In the genomic region with DNA sequence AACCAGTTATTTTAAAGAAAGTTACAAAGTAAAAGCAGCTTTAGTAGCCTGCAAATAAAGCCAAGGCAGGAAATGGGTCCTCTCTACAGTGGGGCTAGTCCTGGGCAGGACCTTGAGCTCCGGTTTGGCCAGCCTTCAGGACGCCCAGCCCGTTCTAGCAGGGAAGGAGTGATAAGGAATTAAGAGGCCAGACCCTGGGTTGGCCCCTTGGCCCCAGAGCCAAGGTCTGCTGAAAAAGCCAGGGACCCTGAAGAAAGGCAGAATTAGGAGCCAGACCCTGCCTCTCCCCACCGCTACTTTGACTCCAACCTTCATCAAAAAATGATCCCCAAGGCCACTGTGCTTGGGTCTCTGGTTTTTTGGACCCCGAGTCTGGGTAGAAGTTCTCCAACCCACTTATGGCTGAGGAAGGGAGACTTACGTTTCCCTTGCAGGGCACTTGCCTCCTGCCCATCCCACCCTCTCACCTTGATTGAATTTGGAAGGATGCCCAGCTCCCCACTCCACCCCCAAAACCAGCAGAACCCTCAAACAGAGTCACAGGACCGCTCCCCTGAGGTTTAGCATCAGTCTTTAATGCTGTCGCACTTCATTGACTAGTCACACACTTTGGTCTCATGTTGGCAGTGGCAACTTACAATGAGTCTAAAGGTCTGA, we compare ENCODE assay signal across 13 cellular contexts. TPM values are rescaled to one million over a fixed set of nuclear protein-coding genes. Genes with fewer than 3 reads are reported as not detected.
DNase-seq lines count a peak whose midpoint lies in the region; ATAC-seq and TF ChIP-seq lines count a peak whose summit lies in the region.
"Had no signal": no experiment of that assay in that cellular context is flagged by ENCODE, and none has a peak within 500 bp of the region (broad histone marks: within the 10 kb centered on the region; RNA-seq: fewer than 3 reads in every experiment).

No MANE protein-coding gene starts in this region.

- H3K36me3 ChIP-seq in stomach (peaks cover 22 to 40% (median 34%) of the 10 kb centered on the region in 4 donors), aorta (ENCODE audit: control insufficient read depth in 1 of 2, insufficient read depth in 2 of 2, low read length in 1 of 2) (peaks cover 0 to 5% of the 10 kb centered on the region in 2 donors)

- H3K27ac ChIP-seq in stomach (peak overlapping the region; percentile 19 to 100 (median 99)), aorta (ENCODE audit: low read depth in 1 of 2, low read length in 2 of 2) (no peak overlapping the region)
- H3K27ac ChIP-seq: cardiac muscle cell, SJSA1 had no signal

- H3K27ac Mint-ChIP-seq in activated CD4-positive, alpha-beta T cell treated with anti-CD3 and anti-CD28 coated beads, Interleukin-2, amount 10 ng/mL, durations not matched to agents 7 days and 5 days: peak overlapping the region; percentile 46
- peak overlapping the region; percentile 35 for H3K27ac Mint-ChIP-seq in activated T-helper 2 cell treated with anti-CD3 and anti-CD28 coated beads, Interferon-gamma antibody, Interleukin-2, Interleukin-4, amounts not matched to agents 10 μg/mL and 5 μg/mL and 100 μg/mL, durations not matched to agents 14 hours and 24 hours and 36 hours
- peak overlapping the region in 5 of 6 donors; percentile 28 to 72 (median 31) for H3K27ac Mint-ChIP-seq in immature natural killer cell

- intact Hi-C loops in activated T-helper 2 cell treated with anti-CD3 and anti-CD28 coated beads, Interferon-gamma antibody, Interleukin-2, Interleukin-4, amounts not matched to agents 10 μg/mL and 5 μg/mL and 100 μg/mL, durations not matched to agents 14 hours and 24 hours and 36 hours (cut with micrococcal nuclease): loop anchor here (10.0 kb wide), 1 partner anchor 1350 kb away; no protein-coding TSS in a partner anchor
- intact Hi-C loops in stomach (cut with DNase I; ENCODE audit: low total_unique reads) (no loop called here), aorta (cut with DNase I) (no loop called here)

- POLR2A ChIA-PET in activated CD4-positive, alpha-beta T cell treated with anti-CD3 and anti-CD28 coated beads, Interleukin-2, amount 10 ng/mL, durations not matched to agents 7 days and 5 days (lab: Charles Lee): no interaction called here

- no peaks in the 10 kb centered on the region for H3K27me3 ChIP-seq in stomach
- no peaks in the 10 kb centered on the region for H3K27me3 ChIP-seq in aorta (ENCODE audit: control insufficient read depth in 1 of 2, insufficient read depth in 2 of 2, low read length in 1 of 2)
- H3K27me3 ChIP-seq: cardiac muscle cell, SJSA1 had no signal

- no peaks in the 10 kb centered on the region for H3K9me3 Mint-ChIP-seq in activated CD4-positive, alpha-beta T cell treated with anti-CD3 and anti-CD28 coated beads, Interleukin-2, amount 10 ng/mL, durations not matched to agents 7 days and 5 days
- H3K9me3 Mint-ChIP-seq in activated T-helper 2 cell treated with anti-CD3 and anti-CD28 coated beads, Interferon-gamma antibody, Interleukin-2, Interleukin-4, amounts not matched to agents 10 μg/mL and 5 μg/mL and 100 μg/mL, durations not matched to agents 14 hours and 24 hours and 36 hours: no peaks in the 10 kb centered on the region
- peaks cover 0 to 2% (median 0%) of the 10 kb centered on the region in 6 donors for H3K9me3 Mint-ChIP-seq in immature natural killer cell

- H3K4me1 Mint-ChIP-seq in activated CD4-positive, alpha-beta T cell treated with anti-CD3 and anti-CD28 coated beads, Interleukin-2, amount 10 ng/mL, durations not matched to agents 7 days and 5 days: peaks cover 59% of the 10 kb centered on the region
- H3K4me1 Mint-ChIP-seq in activated T-helper 2 cell treated with anti-CD3 and anti-CD28 coated beads, Interferon-gamma antibody, Interleukin-2, Interleukin-4, amounts not matched to agents 10 μg/mL and 5 μg/mL and 100 μg/mL, durations not matched to agents 14 hours and 24 hours and 36 hours (ENCODE audit: low read depth): peaks cover 42% of the 10 kb centered on the region
- H3K4me1 Mint-ChIP-seq in immature natural killer cell: peaks cover 35 to 41% of the 10 kb centered on the region in 2 donors

- no peak for ATAC-seq in GM19328 (IDR thresholded peaks at IDR 0.05; ENCODE audit: unreplicated experiment)
- no peak for ATAC-seq in HG03280 (IDR thresholded peaks at IDR 0.05; ENCODE audit: unreplicated experiment)
- ATAC-seq in aorta (ENCODE audit: low FRiP score): no peak
- ATAC-seq: left ventricle myocardium superior had no signal

- H3K4me3 Mint-ChIP-seq in activated CD4-positive, alpha-beta T cell treated with anti-CD3 and anti-CD28 coated beads, Interleukin-2, amount 10 ng/mL, durations not matched to agents 7 days and 5 days: peak overlapping the region; percentile 19
- H3K4me3 Mint-ChIP-seq in activated T-helper 2 cell treated with anti-CD3 and anti-CD28 coated beads, Interferon-gamma antibody, Interleukin-2, Interleukin-4, amounts not matched to agents 10 μg/mL and 5 μg/mL and 100 μg/mL, durations not matched to agents 14 hours and 24 hours and 36 hours (ENCODE audit: low read depth): peak overlapping the region; percentile 82
- peak overlapping the region in 1 of 5 donors; percentile 10 for H3K4me3 Mint-ChIP-seq in immature natural killer cell

- no peak for TF ChIP-seq CTCF in stomach (IDR thresholded peaks at IDR 0.05)

- no peaks in the 10 kb centered on the region for H3K27me3 Mint-ChIP-seq in activated CD4-positive, alpha-beta T cell treated with anti-CD3 and anti-CD28 coated beads, Interleukin-2, amount 10 ng/mL, durations not matched to agents 7 days and 5 days
- H3K27me3 Mint-ChIP-seq in activated T-helper 2 cell treated with anti-CD3 and anti-CD28 coated beads, Interferon-gamma antibody, Interleukin-2, Interleukin-4, amounts not matched to agents 10 μg/mL and 5 μg/mL and 100 μg/mL, durations not matched to agents 14 hours and 24 hours and 36 hours (ENCODE audit: low read depth): no peaks in the 10 kb centered on the region
- H3K27me3 Mint-ChIP-seq in immature natural killer cell (ENCODE audit: low read depth in 3 of 3): peaks cover 11 to 23% (median 23%) of the 10 kb centered on the region in 3 donors

- WGBS in stomach, 5 donors: 60 to 73% (median 62%) methylated on average over 8 of the region's 8 CpGs
- WGBS in aorta, 2 donors: 73 to 76% methylated on average over 8 of the region's 8 CpGs

- H3K9me3 ChIP-seq in stomach (no peaks in the 10 kb centered on the region), aorta (ENCODE audit: control insufficient read depth, low read length) (no peaks in the 10 kb centered on the region)
- H3K9me3 ChIP-seq: SJSA1 had no signal

- peak overlapping the region in 1 of 4 donors; percentile 89 for H3K4me3 ChIP-seq in stomach
- H3K4me3 ChIP-seq in aorta (ENCODE audit: low read length in 2 of 2): no peak overlapping the region
- H3K4me3 ChIP-seq: cardiac muscle cell, SJSA1 had no signal

- CTCF ChIA-PET in activated CD4-positive, alpha-beta T cell treated with anti-CD3 and anti-CD28 coated beads, Interleukin-2, amount 10 ng/mL, durations not matched to agents 7 days and 5 days (lab: Charles Lee): interaction anchor here (1.3 kb wide), 1 partner anchor 12 kb away, joined by 3 read pairs; no protein-coding TSS in a partner anchor

- H3K36me3 Mint-ChIP-seq in activated CD4-positive, alpha-beta T cell treated with anti-CD3 and anti-CD28 coated beads, Interleukin-2, amount 10 ng/mL, durations not matched to agents 7 days and 5 days (ENCODE audit: low read depth): peaks cover 33% of the 10 kb centered on the region
- peaks cover 42% of the 10 kb centered on the region for H3K36me3 Mint-ChIP-seq in activated T-helper 2 cell treated with anti-CD3 and anti-CD28 coated beads, Interferon-gamma antibody, Interleukin-2, Interleukin-4, amounts not matched to agents 10 μg/mL and 5 μg/mL and 100 μg/mL, durations not matched to agents 14 hours and 24 hours and 36 hours (ENCODE audit: low read depth)
- H3K36me3 Mint-ChIP-seq in immature natural killer cell: peaks cover 17 to 24% (median 20%) of the 10 kb centered on the region in 3 donors

- no peak for TF ChIP-seq POLR2A in stomach (IDR thresholded peaks at IDR 0.05)

- peaks cover 45 to 81% (median 49%) of the 10 kb centered on the region in 4 donors for H3K4me1 ChIP-seq in stomach
- no peaks in the 10 kb centered on the region for H3K4me1 ChIP-seq in aorta (ENCODE audit: control insufficient read depth in 1 of 2, insufficient read depth in 2 of 2, low read length in 2 of 2)

- TF ChIP-seq EP300 in stomach (IDR thresholded peaks at IDR 0.05): no peak

- no peak for DNase-seq in activated CD4-positive, alpha-beta T cell treated with anti-CD3 and anti-CD28 coated beads, Interleukin-2, amount 10 ng/mL, durations not matched to agents 7 days and 5 days
- no peak for DNase-seq in activated CD4-positive, alpha-beta T cell treated with anti-CD3 and anti-CD28 coated beads for 4 hours
- DNase-seq in activated T-helper 2 cell treated with anti-CD3 and anti-CD28 coated beads, Interferon-gamma antibody, Interleukin-2, Interleukin-4, amounts not matched to agents 10 μg/mL and 5 μg/mL and 100 μg/mL, durations not matched to agents 14 hours and 24 hours and 36 hours (ENCODE audit: low spot score): no peak
- DNase-seq in immature natural killer cell: no peak
- DNase-seq in stomach: no peak
- DNase-seq in aorta: no peak
- DNase-seq: left ventricle myocardium superior, MM.1S, NCI-H524 treated with DMSO at 0.1 percent for 48 hours had no signal

RNA-seq across cellular contexts. Expression of gene DNAJB1, which starts 3.9 kb away (rescaled TPM):
- total RNA-seq in activated CD4-positive, alpha-beta T cell treated with anti-CD3 and anti-CD28 coated beads, Interleukin-2, amount 10 ng/mL, durations not matched to agents 7 days and 5 days: 100 to 1,000 TPM in 1 of 2 experiments, 10 to 100 TPM in 1; 89.7 to 100 TPM
- 113 TPM in 2 replicates for total RNA-seq in activated T-helper 2 cell treated with anti-CD3 and anti-CD28 coated beads, Interferon-gamma antibody, Interleukin-2, Interleukin-4, amounts not matched to agents 10 μg/mL and 5 μg/mL and 100 μg/mL, durations not matched to agents 14 hours and 24 hours and 36 hours
- 100 to 1,000 TPM; 116 to 164 (median 120) TPM for polyA plus RNA-seq in immature natural killer cell
- total RNA-seq in stomach: 10 to 100 TPM in 4 of 5 donors, 1 to 10 TPM in 1; 9.9 to 62.6 (median 33.0) TPM
- 10 to 100 TPM; 74.9 to 85.8 (median 80.9) TPM for polyA plus RNA-seq in stomach
- total RNA-seq in aorta: 10 to 100 TPM; 58.0 to 95.8 TPM
- 10 to 100 TPM; 34.8 to 44.3 TPM for polyA plus RNA-seq in aorta

RNA-seq across cellular contexts. Expression of gene TECR, which starts 15.1 kb away (rescaled TPM):
- 100 to 1,000 TPM; 169 to 190 TPM for total RNA-seq in activated CD4-positive, alpha-beta T cell treated with anti-CD3 and anti-CD28 coated beads, Interleukin-2, amount 10 ng/mL, durations not matched to agents 7 days and 5 days
- 128 and 134 TPM in 2 replicates for total RNA-seq in activated T-helper 2 cell treated with anti-CD3 and anti-CD28 coated beads, Interferon-gamma antibody, Interleukin-2, Interleukin-4, amounts not matched to agents 10 μg/mL and 5 μg/mL and 100 μg/mL, durations not matched to agents 14 hours and 24 hours and 36 hours
- polyA plus RNA-seq in immature natural killer cell (100 to 1,000 TPM; 203 to 317 (median 289) TPM), stomach (100 to 1,000 TPM; 114 to 266 (median 166) TPM), aorta (100 to 1,000 TPM in 1 of 2 donors, 10 to 100 TPM in 1; 56.5 to 112 TPM)
- total RNA-seq in stomach (10 to 100 TPM; 10.5 to 90.4 (median 54.0) TPM), aorta (10 to 100 TPM; 40.1 to 64.4 TPM)

RNA-seq across cellular contexts. Expression of gene GIPC1, which starts 18.4 kb away (rescaled TPM):
- total RNA-seq in activated CD4-positive, alpha-beta T cell treated with anti-CD3 and anti-CD28 coated beads, Interleukin-2, amount 10 ng/mL, durations not matched to agents 7 days and 5 days: 10 to 100 TPM; 36.5 to 47.2 TPM
- 39.2 and 40.1 TPM in 2 replicates for total RNA-seq in activated T-helper 2 cell treated with anti-CD3 and anti-CD28 coated beads, Interferon-gamma antibody, Interleukin-2, Interleukin-4, amounts not matched to agents 10 μg/mL and 5 μg/mL and 100 μg/mL, durations not matched to agents 14 hours and 24 hours and 36 hours
- polyA plus RNA-seq in immature natural killer cell: 10 to 100 TPM; 42.0 to 49.0 (median 47.0) TPM
- total RNA-seq in stomach: 100 to 1,000 TPM in 4 of 5 donors, 10 to 100 TPM in 1; 73.3 to 662 (median 174) TPM
- 100 to 1,000 TPM in 2 of 3 donors, 10 to 100 TPM in 1; 98.9 to 126 (median 102) TPM for polyA plus RNA-seq in stomach
- total RNA-seq in aorta: 10 to 100 TPM; 42.3 to 53.0 TPM
- polyA plus RNA-seq in aorta: 100 to 1,000 TPM in 1 of 2 donors, 10 to 100 TPM in 1; 55.8 to 117 TPM

RNA-seq across cellular contexts. Expression of gene PTGER1, which starts 39.2 kb away (rescaled TPM):
- total RNA-seq in activated CD4-positive, alpha-beta T cell treated with anti-CD3 and anti-CD28 coated beads, Interleukin-2, amount 10 ng/mL, durations not matched to agents 7 days and 5 days: under 1 TPM; 0.19 to 0.27 TPM
- 1.1 and 1.6 TPM in 2 replicates for total RNA-seq in activated T-helper 2 cell treated with anti-CD3 and anti-CD28 coated beads, Interferon-gamma antibody, Interleukin-2, Interleukin-4, amounts not matched to agents 10 μg/mL and 5 μg/mL and 100 μg/mL, durations not matched to agents 14 hours and 24 hours and 36 hours
- polyA plus RNA-seq in immature natural killer cell (1 to 10 TPM in 1 of 3 donors, under 1 TPM in 1, not detected in 1; 0.17 to 1.2 TPM), stomach (1 to 10 TPM in 2 of 3 donors, not detected in 1; 1.4 to 3.4 TPM), aorta (not detected)
- total RNA-seq in stomach (1 to 10 TPM in 2 of 5 donors, not detected in 3; 1.2 to 3.3 TPM), aorta (1 to 10 TPM; 2.3 to 4.4 TPM)
- total RNA-seq: left ventricle myocardium superior, SJSA1 had no signal

RNA-seq across cellular contexts. Expression of gene NDUFB7, which starts 57.5 kb away (rescaled TPM):
- total RNA-seq in activated CD4-positive, alpha-beta T cell treated with anti-CD3 and anti-CD28 coated beads, Interleukin-2, amount 10 ng/mL, durations not matched to agents 7 days and 5 days: 100 to 1,000 TPM; 121 to 123 TPM
- total RNA-seq in activated T-helper 2 cell treated with anti-CD3 and anti-CD28 coated beads, Interferon-gamma antibody, Interleukin-2, Interleukin-4, amounts not matched to agents 10 μg/mL and 5 μg/mL and 100 μg/mL, durations not matched to agents 14 hours and 24 hours and 36 hours: 129 and 136 TPM in 2 replicates
- polyA plus RNA-seq in immature natural killer cell: 100 to 1,000 TPM; 400 to 782 (median 502) TPM
- 1,000 to 10,000 TPM in 1 of 5 donors, 100 to 1,000 TPM in 4; 159 to 1,175 (median 226) TPM for total RNA-seq in stomach
- 100 to 1,000 TPM; 558 to 652 (median 596) TPM for polyA plus RNA-seq in stomach
- 100 to 1,000 TPM; 118 to 126 TPM for total RNA-seq in aorta
- polyA plus RNA-seq in aorta: 100 to 1,000 TPM; 433 to 452 TPM

Comparison
In these comparisons a context has a peak if more than half of its experiments do, and no peak if none do; other contexts are left out.
1. H3K27ac ChIP-seq: peak in stomach (5 of 5); none in aorta (0 of 2).
2. Peak in every context shown above with its lines, with median percentiles within 50 percentile points of each other: H3K27ac Mint-ChIP-seq.